Comparison of ENCODE assay signal across 10 cellular contexts in genomic region chr10:99983280-99983988, GRCh38. TPM values are rescaled to one million over a fixed set of nuclear protein-coding genes. Genes with fewer than 3 reads are reported as not detected.
DNase-seq lines count a peak whose midpoint lies in the region; ATAC-seq and TF ChIP-seq lines count a peak whose summit lies in the region.
"Had no signal": no experiment of that assay in that cellular context is flagged by ENCODE, and none has a peak within 500 bp of the region (broad histone marks: within the 10 kb centered on the region; RNA-seq: fewer than 3 reads in every experiment).

No MANE protein-coding gene starts in this region.

- DNase-seq in AG04450 (ENCODE audit: low read depth, low spot score): no peak
- peak; percentile 57 for DNase-seq in MV-4-11 (lab: John Stamatoyannopoulos, UW)
- peak; percentile 28 for DNase-seq in epidermal melanocyte (ENCODE audit: insufficient read length, low spot score)
- DNase-seq in myocyte (ENCODE audit: low read depth): peak; percentile 92
- no peak for DNase-seq in H7
- no peak for DNase-seq in HAP-1 (ENCODE audit: low spot score in 2 of 2)
- no peak for DNase-seq in T1000 (lab: John Stamatoyannopoulos, UW)
- DNase-seq: activated CD4-positive, alpha-beta T cell treated with anti-CD3 and anti-CD28 coated beads, Interleukin-2, amount 50 U/mL, for 4 hours had no signal

- no peak for ATAC-seq in HG03571 (IDR thresholded peaks at IDR 0.05; ENCODE audit: unreplicated experiment)

- CTCF ChIA-PET in AG04450 (lab: Charles Lee): interaction anchor here (0.7 to 2.2 kb wide), 7 partner anchors 9 to 138 kb away, joined by 3 to 12 read pairs (median 5); partner anchors contain the start of gene DNMBP

- TF ChIP-seq CTCF in AG04450 (IDR thresholded peaks at IDR 0.05; ENCODE audit: low read depth, low read length): no peak

- POLR2A ChIA-PET in AG04450 (lab: Yijun Ruan, JAX): interaction anchor here (0.6 to 1.3 kb wide), 5 partner anchors 10 to 38 kb away, joined by 3 to 6 read pairs (median 4); no protein-coding TSS in a partner anchor

- no peaks in the 10 kb centered on the region for H3K27me3 ChIP-seq in AG04450 (ENCODE audit: control insufficient read depth, insufficient read depth, low read length)
- no peaks in the 10 kb centered on the region for H3K27me3 ChIP-seq in H7 (ENCODE audit: control insufficient read depth, insufficient read depth, low read length)
- no peaks in the 10 kb centered on the region for H3K27me3 ChIP-seq in HAP-1 (ENCODE audit: low read depth)

- H3K27ac ChIP-seq in AG04450 (ENCODE audit: low read depth, low read length): peak overlapping the region; percentile 84
- H3K27ac ChIP-seq: HL-60 had no signal

- H3K9me3 ChIP-seq in AG04450 (ENCODE audit: control insufficient read depth, insufficient read depth, low read length) (no peaks in the 10 kb centered on the region), HAP-1 (no peaks in the 10 kb centered on the region)

- H3K36me3 ChIP-seq in H7 (replicated peaks; ENCODE audit: control insufficient read depth, insufficient read depth, low read length) (no peaks in the 10 kb centered on the region), HAP-1 (replicated peaks) (no peaks in the 10 kb centered on the region)

- H3K4me1 ChIP-seq in HAP-1: peaks cover 56% of the 10 kb centered on the region

- in situ Hi-C loops in HAP-1 (cut with MboI; ENCODE audit: low sequenced_read_pairs): no loop called here

- peak overlapping the region; percentile 36 for H3K4me3 ChIP-seq in AG04450 (ENCODE audit: low read depth, low read length)
- H3K4me3 ChIP-seq in H7 (ENCODE audit: insufficient read depth, low read depth, low read length): no peak overlapping the region
- H3K4me3 ChIP-seq in HAP-1: no peak overlapping the region

RNA-seq across cellular contexts. Expression of gene DNMBP, which starts 26.3 kb away (rescaled TPM):
- polyA plus RNA-seq in AG04450 (2011; rRNA removed): 16.1 and 18.2 TPM in 2 replicates
- 21.2 and 24.0 TPM in 2 replicates for polyA minus RNA-seq in AG04450 (2011; rRNA and poly(A)+ RNA removed)
- total RNA-seq in myocyte: 12.8 and 16.1 TPM in 2 replicates
- 8.5 TPM for polyA plus RNA-seq in myocyte (2012)
- total RNA-seq in H7 (2014; rRNA removed; shearing (Covaris generic)): 8.5 and 16.9 TPM in 2 replicates

Comparison
In these comparisons a context has a peak if more than half of its experiments do, and no peak if none do; other contexts are left out.
1. DNase-seq: peak in MV-4-11 (single experiment), epidermal melanocyte (single experiment) and myocyte (single experiment); none in AG04450 (single experiment), H7 (single experiment), HAP-1 (0 of 2) and T1000 (single experiment).